ENCODE assay signal across 8 cellular contexts in genomic region chr7:149741629-149742028, GRCh38. TPM values are rescaled to one million over a fixed set of nuclear protein-coding genes. Genes with fewer than 3 reads are reported as not detected.
DNase-seq lines count a peak whose midpoint lies in the region; ATAC-seq and TF ChIP-seq lines count a peak whose summit lies in the region.

No MANE protein-coding gene starts in this region.

- no peaks in the 10 kb centered on the region for H3K79me2 ChIP-seq in PC-3 (ENCODE audit: low read length)

- no peaks in the 10 kb centered on the region for H3K9me3 ChIP-seq in PC-3 (ENCODE audit: low read length)

- no peaks in the 10 kb centered on the region for H3K9me3 Mint-ChIP-seq in activated T-cell treated with anti-CD3 and anti-CD28 coated beads, Interleukin-2, amount 50 U/mL, for 72 hours

- TF ChIP-seq CTCF in PC-3 (conservative IDR thresholded peaks at IDR 0.05; ENCODE audit: low read depth, low read length) = no peak
- TF ChIP-seq CTCF in epithelial cell of esophagus (IDR thresholded peaks at IDR 0.05; ENCODE audit: insufficient read depth, low read depth, low read length, missing control alignments) = no peak

- H3K27me3 Mint-ChIP-seq in activated T-cell treated with anti-CD3 and anti-CD28 coated beads, Interleukin-2, amount 50 U/mL, for 72 hours (ENCODE audit: low read depth) = peaks cover 49% of the 10 kb centered on the region

- POLR2A ChIA-PET in PC-3 (lab: Charles Lee; ENCODE audit: unreplicated experiment) = no interaction called here

- H3K27ac Mint-ChIP-seq in activated T-cell treated with anti-CD3 and anti-CD28 coated beads, Interleukin-2, amount 50 U/mL, for 72 hours = peak overlapping the region; percentile 79

- no TSS peak for BruUV-seq in PC-3 (replicated peaks; lab: Mats Ljungman, UMichigan)

- no peaks in the 10 kb centered on the region for H3K36me3 Mint-ChIP-seq in activated T-cell treated with anti-CD3 and anti-CD28 coated beads, Interleukin-2, amount 50 U/mL, for 72 hours (ENCODE audit: insufficient read depth in 2 of 2)

- peaks cover 10% of the 10 kb centered on the region for H3K4me1 Mint-ChIP-seq in activated T-cell treated with anti-CD3 and anti-CD28 coated beads, Interleukin-2, amount 50 U/mL, for 72 hours (ENCODE audit: low read depth)

- no peak for DNase-seq in activated T-cell treated with anti-CD3 and anti-CD28 coated beads, Interleukin-2, amount 50 U/mL, for 72 hours
- DNase-seq in activated T-cell treated with anti-CD3 and anti-CD28 coated beads for 4 hours (no peak), PC-3 (peak; percentile 24), epithelial cell of esophagus (ENCODE audit: low read depth) (no peak), putamen (ENCODE audit: low spot score) (peak; percentile 58), MV-4-11 (lab: John Stamatoyannopoulos, UW) (no peak), NCI-H146 treated with DMSO at 0.1 percent for 48 hours (lab: John Stamatoyannopoulos, UW; ENCODE audit: unreplicated experiment) (no peak)

- H3K4me3 ChIP-seq in PC-3 (ENCODE audit: low read length) (peak overlapping the region; percentile 66), epithelial cell of esophagus (ENCODE audit: low read length) (peak overlapping the region; percentile 41)

- no peaks in the 10 kb centered on the region for H4K20me1 ChIP-seq in PC-3 (ENCODE audit: low read length)

- peak; percentile 28 to 39 for ATAC-seq in activated T-cell treated with anti-CD3 and anti-CD28 coated beads, Interleukin-2, amount 50 U/mL, for 72 hours (replicated peaks in 1 of 2)
- peak; percentile 81 for ATAC-seq in PC-3
- ATAC-seq in GM19455 (IDR thresholded peaks at IDR 0.05; ENCODE audit: unreplicated experiment) = no peak

- no peak overlapping the region for H3K27ac ChIP-seq in PC-3 (ENCODE audit: low read length)

- H3K9me2 ChIP-seq in PC-3 (replicated peaks; ENCODE audit: low read length) = no peaks in the 10 kb centered on the region

- H3K4me3 Mint-ChIP-seq in activated T-cell treated with anti-CD3 and anti-CD28 coated beads, Interleukin-2, amount 50 U/mL, for 72 hours = peak overlapping the region; percentile 88 to 95

- no peaks in the 10 kb centered on the region for H3K36me3 ChIP-seq in PC-3 (ENCODE audit: low read depth, low read length)

- intact Hi-C loops in PC-3 (cut with micrococcal nuclease) = loop anchor here (1.0 to 2.0 kb wide), 3 partner anchors 27 to 117 kb away; a partner anchor contains a TSS

- no peaks in the 10 kb centered on the region for H3K4me1 ChIP-seq in PC-3 (ENCODE audit: insufficient read depth, low read length)

- peak overlapping the region; percentile 88 for H3K4me2 ChIP-seq in PC-3 (ENCODE audit: low read length)

- no peaks in the 10 kb centered on the region for H3F3A ChIP-seq in PC-3 (ENCODE audit: low read length, unreplicated experiment)

- peak overlapping the region; percentile 93 for H2AFZ ChIP-seq in PC-3 (ENCODE audit: low read length)

- H3K9ac ChIP-seq in PC-3 (ENCODE audit: low read length) = peak overlapping the region; percentile 24; the same call in 1 of the 2 replicates

- CTCF ChIA-PET in PC-3 (lab: Charles Lee) = interaction anchor here (0.7 to 1.3 kb wide), 2 partner anchors 79 to 519 kb away, joined by 8 to 22 read pairs; no protein-coding TSS in a partner anchor

- peaks cover 1% of the 10 kb centered on the region; the same call in 1 of the 2 replicates for H3K27me3 ChIP-seq in PC-3 (ENCODE audit: low read length)

RNA-seq across cellular contexts. Expression of gene ZNF467, which starts 31.8 kb away (rescaled TPM):
- under 1 TPM; 0.37 to 0.53 TPM for total RNA-seq in activated T-cell treated with anti-CD3 and anti-CD28 coated beads, Interleukin-2, amount 50 U/mL, for 72 hours
- total RNA-seq in PC-3 (2014; rRNA removed) = 4.1 and 6.3 TPM in 2 replicates

Comparison
In these comparisons a context has a peak if more than half of its experiments do, and no peak if none do; other contexts are left out.
1. DNase-seq: peak in PC-3 (single experiment) and putamen (single experiment); none in activated T-cell treated with anti-CD3 and anti-CD28 coated beads, Interleukin-2, amount 50 U/mL, for 72 hours (0 of 2), activated T-cell treated with anti-CD3 and anti-CD28 coated beads for 4 hours (single experiment), epithelial cell of esophagus (single experiment), MV-4-11 (single experiment) and NCI-H146 treated with DMSO at 0.1 percent for 48 hours (single experiment).